23 cellular contexts compared by ENCODE assay signal in the genomic region with DNA sequence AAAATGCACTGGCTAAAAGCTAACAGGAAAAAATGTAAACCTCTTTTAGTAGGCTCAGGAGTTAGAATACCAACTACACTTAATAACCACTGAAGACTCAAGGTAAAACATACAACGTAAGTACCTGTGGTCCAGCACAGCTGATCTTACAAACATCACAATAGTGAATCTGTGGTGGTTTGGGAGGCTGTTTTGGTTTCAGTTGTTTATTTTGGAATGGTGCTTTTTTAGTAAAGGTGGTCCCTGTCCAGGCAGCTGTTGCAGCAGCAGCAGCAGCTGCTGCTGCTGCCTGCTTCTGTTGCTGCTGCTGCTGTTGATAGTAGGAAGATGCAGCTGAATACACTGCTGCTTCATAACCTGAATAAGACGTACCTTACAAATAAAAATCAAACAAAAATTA. TPM values are rescaled to one million over a fixed set of nuclear protein-coding genes. Genes with fewer than 3 reads are reported as not detected.
A peak's percentile ranks its signal among the peaks of the same experiment; 100 is the strongest.
DNase-seq lines count a peak whose midpoint lies in the region; ATAC-seq, FAIRE-seq and TF ChIP-seq lines count a peak whose summit lies in the region.
"Had no signal": no experiment of that assay in that cellular context is flagged by ENCODE, and none has a peak within 500 bp of the region (broad histone marks: within the 10 kb centered on the region; RNA-seq: fewer than 3 reads in every experiment).

No MANE protein-coding gene starts in this region.

- no peaks in the 10 kb centered on the region for H4K20me1 ChIP-seq in GM12878 (ENCODE audit: control insufficient read depth, insufficient read depth)

- WGBS in GM12878 (ENCODE audit: insufficient coverage, insufficient replicate concordance, low lambda C conversion rate, missing lambda C conversion rate) = 19% methylated on average over 2 of the region's 2 CpGs
- 92 to 95% (median 93%) methylated on average over 2 of the region's 2 CpGs for WGBS in spleen, 5 donors

- CTCF ChIA-PET in GM12878 (lab: Yijun Ruan, JAX) = interaction anchor here (0.9 to 3.2 kb wide), 4 partner anchors 9 to 184 kb away, joined by 3 to 10 read pairs (median 6); no protein-coding TSS in a partner anchor

- no peak overlapping the region for H2AFZ ChIP-seq in GM12878 (ENCODE audit: control insufficient read depth, low read depth, low read length)

- peak; percentile 33 for FAIRE-seq in HTR-8/SVneo (lab: Jason Lieb, UNC)
- no peak for FAIRE-seq in GM12878 (lab: Jason Lieb, UNC)

- H3K9ac ChIP-seq in GM12878 (ENCODE audit: control insufficient read depth, insufficient read depth, low read length) = no peak overlapping the region
- H3K9ac ChIP-seq: BLaER1, SK-N-SH had no signal

- TF ChIP-seq RAD21 in GM12878 (IDR thresholded peaks at IDR 0.05; ENCODE audit: insufficient read depth, low read depth, low read length) = no peak

- in situ Hi-C loops in GM12878 (cut with MboI) = no loop called here

- no peak for DNase-seq in HTR-8/SVneo (ENCODE audit: insufficient read length, low spot score)
- no peak for DNase-seq in GM12878 (ENCODE audit: low read depth, low spot score)
- DNase-seq in spleen = no peak
- no peak for DNase-seq in posterior cingulate gyrus
- no peak for DNase-seq in NOMO-1 (lab: John Stamatoyannopoulos, UW; ENCODE audit: unreplicated experiment in 2 of 2)
- DNase-seq: activated CD4-positive, alpha-beta memory T cell treated with anti-CD3 and anti-CD28 coated beads for 36 hours; activated CD4-positive, CD25-positive, alpha-beta regulatory T cell treated with anti-CD3 and anti-CD28 coated beads, Interleukin-2, amount 50 U/mL, for 72 hours; activated naive CD4-positive, alpha-beta T cell treated with anti-CD3 and anti-CD28 coated beads for 36 hours; caudate nucleus; DMS53; endodermal cell; left ventricle myocardium inferior; NCI-H1092; NCI-H1694; ovary; PC-3; SK-N-SH; stimulated activated naive CD4-positive, alpha-beta T cell; upper lobe of left lung had no signal

- POLR2A ChIA-PET in GM12878 (lab: Charles Lee) = interaction anchor here (0.7 to 0.8 kb wide), 2 partner anchors 14 to 19 kb away, joined by 3 read pairs; no protein-coding TSS in a partner anchor

- H3K4me2 ChIP-seq in GM12878 (ENCODE audit: control insufficient read depth, insufficient read depth) = no peak overlapping the region
- H3K4me2 ChIP-seq: BLaER1, SK-N-SH had no signal

- no peaks in the 10 kb centered on the region; the same call in 1 of the 2 replicates for H3K79me2 ChIP-seq in GM12878 (ENCODE audit: control insufficient read depth, insufficient read depth, low read length)

- ATAC-seq in GM19395 (IDR thresholded peaks at IDR 0.05; ENCODE audit: unreplicated experiment) (peak; percentile 62), HG02759 (IDR thresholded peaks at IDR 0.05; ENCODE audit: unreplicated experiment) (peak; percentile 38), GM12878 (peak; percentile 26; the same call in 1 of the 3 replicates)
- ATAC-seq: PC-3 had no signal

- TF ChIP-seq POLR2A in GM12878 (IDR thresholded peaks at IDR 0.05; ENCODE audit: low read depth, low read length) = no peak
- no peak for TF ChIP-seq POLR2A in spleen (IDR thresholded peaks at IDR 0.05)

- SMC1A ChIA-PET in GM12878 (lab: Charles Lee; ENCODE audit: uncharacterized antibody, unreplicated experiment) = interaction anchor here (0.6 to 2.2 kb wide), 5 partner anchors 8 to 183 kb away, joined by 3 to 6 read pairs (median 3); no protein-coding TSS in a partner anchor

- H3K27ac ChIP-seq in GM12878 (ENCODE audit: control insufficient read depth, insufficient read depth) = no peak overlapping the region
- no peak overlapping the region for H3K27ac ChIP-seq in spleen
- H3K27ac ChIP-seq: BLaER1, left ventricle myocardium inferior, ovary, skin epidermis, upper lobe of left lung had no signal

- no TSS peak for BruUV-seq in GM12878 (replicated peaks; lab: Mats Ljungman, UMichigan)

- peaks cover 9 to 19% of the 10 kb centered on the region in 2 experiments; a peak in 3 of 4 replicates for H3K36me3 ChIP-seq in GM12878 (ENCODE audit: control insufficient read depth in 2 of 2, insufficient read depth in 2 of 2, low read length in 1 of 2)
- peaks cover 6 to 100% (median 85%) of the 10 kb centered on the region in 6 donors for H3K36me3 ChIP-seq in spleen
- H3K36me3 ChIP-seq: ovary had no signal

- no peak overlapping the region for H3K4me3 ChIP-seq in GM12878
- H3K4me3 ChIP-seq in spleen = no peak overlapping the region
- H3K4me3 ChIP-seq: BLaER1, left ventricle myocardium inferior, ovary, skin epidermis, upper lobe of left lung had no signal

- TF ChIP-seq EP300 in GM12878 (IDR thresholded peaks at IDR 0.05; ENCODE audit: borderline replicate concordance in 1 of 2, control insufficient read depth in 1 of 2, low read depth in 2 of 2, low read length in 2 of 2) = no peak

- no peaks in the 10 kb centered on the region for H3K27me3 ChIP-seq in GM12878 (replicated peaks in 1 of 2; ENCODE audit: control insufficient read depth in 2 of 2, insufficient read depth in 2 of 2, low read length in 1 of 2)
- no peaks in the 10 kb centered on the region for H3K27me3 ChIP-seq in spleen (replicated peaks in 1 of 7)
- H3K27me3 ChIP-seq: BLaER1, ovary, upper lobe of left lung had no signal

- H3K4me1 ChIP-seq in GM12878 (ENCODE audit: control insufficient read depth, insufficient read depth, low read length) = no peaks in the 10 kb centered on the region
- no peaks in the 10 kb centered on the region for H3K4me1 ChIP-seq in spleen
- H3K4me1 ChIP-seq: BLaER1, upper lobe of left lung had no signal

- intact Hi-C loops in GM12878 (cut with micrococcal nuclease; ENCODE audit: unreplicated experiment) = loop anchor here (2.0 kb wide), 1 partner anchor 206 kb away; no protein-coding TSS in a partner anchor
- intact Hi-C loops in spleen (cut with DNase I; ENCODE audit: low total_unique reads) = no loop called here
- intact Hi-C loops in posterior cingulate gyrus (cut with DNase I) = no loop called here

- TF ChIP-seq CTCF in GM12878 (IDR thresholded peaks at IDR 0.05 in 2 of 3, conservative IDR thresholded peaks at IDR 0.05 in 1 of 3; ENCODE audit: control insufficient read depth in 2 of 3, extremely low read depth in 1 of 3, insufficient read depth in 1 of 3, low read depth in 3 of 3, low read length in 3 of 3) = no peak
- no peak for TF ChIP-seq CTCF in spleen (IDR thresholded peaks at IDR 0.05 in 8 of 11, conservative IDR thresholded peaks at IDR 0.05 in 3 of 11)

- RAD21 ChIA-PET in GM12878 (lab: Charles Lee; ENCODE audit: unreplicated experiment) = interaction anchor here (1.4 kb wide), 1 partner anchor 183 kb away, joined by 4 read pairs; no protein-coding TSS in a partner anchor

- H3K9me3 ChIP-seq in GM12878 (replicated peaks; ENCODE audit: control insufficient read depth, insufficient read depth, low read length) = no peaks in the 10 kb centered on the region
- no peaks in the 10 kb centered on the region for H3K9me3 ChIP-seq in spleen
- H3K9me3 ChIP-seq: BLaER1, left ventricle myocardium inferior, ovary, SK-N-SH, upper lobe of left lung had no signal

TF ChIP-seq in GM12878, 131 proteins besides CTCF, POLR2A, EP300 and RAD21:
- TF ChIP-seq TCF12 (IDR thresholded peaks at IDR 0.05; ENCODE audit: low read depth, low read length) = 0 out of 2 replicates have a peak, but pooled peaks have one; percentile 56
- no peak for TF ChIP-seq CHD2 (IDR thresholded peaks at IDR 0.05; ENCODE audit: borderline replicate concordance, low read depth, low read length)
- peak; percentile 70 for TF ChIP-seq RUNX3 (IDR thresholded peaks at IDR 0.05; ENCODE audit: low read length)

RNA-seq across cellular contexts. Expression of a gene that starts 37.9 kb away (rescaled TPM):
- total RNA-seq in GM12878 (2013; cell fraction: nucleolus; rRNA removed) = 95.1 and 99.1 TPM in 2 replicates
- 75.9 and 79.8 TPM in 2 replicates for total RNA-seq in GM12878 (2014; rRNA removed)
- total RNA-seq in GM12878 (2014; rRNA removed; fragmentation: Illumina TruSeq; extraction: Trizol) = 90.6 and 93.8 TPM in 2 replicates
- 52.7 and 54.8 TPM in 2 replicates for total RNA-seq in GM12878 (2021)
- 15.9 TPM for polyA plus RNA-seq in GM12878 (2011; ENCODE audit: low read depth)
- polyA plus RNA-seq in GM12878 (2011; rRNA removed) = 73.6 and 78.8 TPM in 2 replicates
- polyA plus RNA-seq in GM12878 (2011; cell fraction: cytosol; rRNA removed) = 66.5 and 103 TPM in 2 replicates
- polyA plus RNA-seq in GM12878 (2011; cell fraction: nucleus; rRNA removed) = 55.5 and 63.6 TPM in 2 replicates
- 23.1 and 28.6 TPM in 2 replicates for polyA plus RNA-seq in GM12878 (2012)
- 69.8 and 75.4 TPM in 2 replicates for polyA plus RNA-seq in GM12878 (2014; fragmentation: Illumina TruSeq; extraction: Trizol)
- polyA plus RNA-seq in GM12878 (2014; fragmentation: Nextera tagmentation; extraction: Ambion mirVana) = 10 to 100 TPM; 33.7 to 37.1 TPM
- polyA plus RNA-seq in GM12878 (2014; rRNA removed) = 40.1 and 45.5 TPM in 2 replicates
- 10 to 100 TPM; 86.3 to 89.6 TPM for polyA plus RNA-seq in GM12878 (2016; fragmentation: Nextera tagmentation; extraction: Ambion mirVana)
- 160 and 204 TPM in 2 replicates for polyA minus RNA-seq in GM12878 (2011; rRNA and poly(A)+ RNA removed)
- 34.9 and 42.0 TPM in 2 replicates for polyA minus RNA-seq in GM12878 (2011; cell fraction: cytosol; rRNA and poly(A)+ RNA removed)
- polyA minus RNA-seq in GM12878 (2011; cell fraction: nucleus; rRNA and poly(A)+ RNA removed) = 27.3 and 57.4 TPM in 2 replicates
- 10 to 100 TPM; 48.0 to 74.5 (median 53.3) TPM for total RNA-seq in spleen
- 10 to 100 TPM; 25.1 to 29.8 (median 26.5) TPM for polyA plus RNA-seq in spleen
